8 cellular contexts compared by ENCODE assay signal in genomic region chr12:49342066-49342913, GRCh38. TPM values are rescaled to one million over a fixed set of nuclear protein-coding genes. Genes with fewer than 3 reads are reported as not detected.
DNase-seq lines count a peak whose midpoint lies in the region; ATAC-seq, FAIRE-seq and TF ChIP-seq lines count a peak whose summit lies in the region.

No MANE protein-coding gene starts in this region.

- no peak overlapping the region for H3K27ac Mint-ChIP-seq in memory B cell

- no peaks in the 10 kb centered on the region for H3K36me3 ChIP-seq in effector memory CD4-positive, alpha-beta T cell (ENCODE audit: control insufficient read depth, insufficient read depth, low read length)

- peak; percentile 98 for TF ChIP-seq CTCF in A549 (IDR thresholded peaks at IDR 0.05)

- peaks cover 41% of the 10 kb centered on the region for H3K4me1 ChIP-seq in A549
- H3K4me1 ChIP-seq in effector memory CD4-positive, alpha-beta T cell (ENCODE audit: control insufficient read depth, insufficient read depth, low read length, poor library complexity, severe bottlenecking), result peaks cover 54% of the 10 kb centered on the region

- H3K9me3 Mint-ChIP-seq in memory B cell, result no peaks in the 10 kb centered on the region

- peak overlapping the region; percentile 70 for H3K4me3 Mint-ChIP-seq in memory B cell

- CTCF ChIA-PET in A549 (lab: Yijun Ruan, JAX), result interaction anchor here (0.5 to 4.0 kb wide), 70 partner anchors 9 to 589 kb away, joined by 3 to 164 read pairs (median 5); partner anchors contain the start of genes KCNH3, PRPH, SPATS2 and TROAP

- ATAC-seq in A549 (peak; percentile 60 to 83), GM18867 (IDR thresholded peaks at IDR 0.05; ENCODE audit: unreplicated experiment) (peak; percentile 61), HG03442 (IDR thresholded peaks at IDR 0.05; ENCODE audit: unreplicated experiment) (peak; percentile 58), memory B cell (ENCODE audit: low read depth) (peak; percentile 63)

- no peak for FAIRE-seq in A549 (lab: Jason Lieb, UNC)

- peak; percentile 88 to 95 for DNase-seq in A549 (ENCODE audit: low read depth in 1 of 2, low spot score in 1 of 2)
- peak; percentile 79 for DNase-seq in NCI-H774 (lab: John Stamatoyannopoulos, UW)
- DNase-seq in activated CD8-positive, alpha-beta memory T cell treated with anti-CD3 and anti-CD28 coated beads for 24 hours, result peak; percentile 92
- peak; percentile 52 to 71 (median 56) for DNase-seq in effector memory CD4-positive, alpha-beta T cell
- DNase-seq in memory B cell (ENCODE audit: low spot score in 2 of 2), result peak; percentile 68 to 71
- peak; percentile 54 for DNase-seq in stimulated activated CD8-positive, alpha-beta memory T cell treated with anti-CD3 and anti-CD28 coated beads, Interleukin-12 subunit alpha, Interleukin-12 subunit beta, amount 100 ng/mL, for 1 hour (ENCODE audit: low read depth)

- no peaks in the 10 kb centered on the region for H3K36me3 Mint-ChIP-seq in memory B cell

- no peaks in the 10 kb centered on the region for H3K9me3 ChIP-seq in A549
- H3K9me3 ChIP-seq in effector memory CD4-positive, alpha-beta T cell (ENCODE audit: control insufficient read depth, low read length), result no peaks in the 10 kb centered on the region

- H3K27me3 ChIP-seq in effector memory CD4-positive, alpha-beta T cell (replicated peaks; ENCODE audit: control insufficient read depth, insufficient read depth, low read length, poor library complexity, severe bottlenecking), result peaks cover 34% of the 10 kb centered on the region

- TF ChIP-seq EP300 in A549 (IDR thresholded peaks at IDR 0.05), result no peak

- H3K27ac ChIP-seq in A549, result peak overlapping the region; percentile 72 to 86
- no peak overlapping the region for H3K27ac ChIP-seq in effector memory CD4-positive, alpha-beta T cell (ENCODE audit: insufficient read depth, low read length, poor library complexity, severe bottlenecking)

- POLR2A ChIA-PET in A549 (lab: Yijun Ruan, JAX), result interaction anchor here (0.7 to 2.8 kb wide), 5 partner anchors 10 to 76 kb away, joined by 3 to 17 read pairs (median 4); partner anchors contain the start of genes SPATS2 and TROAP

- TF ChIP-seq POLR2A in A549 (IDR thresholded peaks at IDR 0.05; ENCODE audit: low read length), result no peak

- peak overlapping the region; percentile 99 for H3K4me2 ChIP-seq in A549

- peak overlapping the region; percentile 48 for H3K4me3 ChIP-seq in A549
- H3K4me3 ChIP-seq in effector memory CD4-positive, alpha-beta T cell (ENCODE audit: insufficient read depth, low read depth, low read length, poor library complexity, severe bottlenecking), result peak overlapping the region; percentile 46

- 27% methylated on average over 58 of the region's 58 CpGs for WGBS in A549 (ENCODE audit: missing lambda C conversion rate)

- peaks cover 37% of the 10 kb centered on the region for H3K4me1 Mint-ChIP-seq in memory B cell

- H3K27me3 Mint-ChIP-seq in memory B cell, result peaks cover 21% of the 10 kb centered on the region

- peak; percentile 54 to 66 for TF ChIP-seq RAD21 in A549 (conservative IDR thresholded peaks at IDR 0.05 in 1 of 2, IDR thresholded peaks at IDR 0.05 in 1 of 2)

TF ChIP-seq in A549, 52 proteins besides CTCF, POLR2A, EP300 and RAD21 (continues in another document):
- peak; percentile 80 for TF ChIP-seq SMC3 (IDR thresholded peaks at IDR 0.05)
- no peak for TF ChIP-seq ESRRA (IDR thresholded peaks at IDR 0.05; ENCODE audit: borderline replicate concordance, low read length)
- TF ChIP-seq FOSL2 (IDR thresholded peaks at IDR 0.05), result no peak
- no peak for TF ChIP-seq FOSL2 (CRISPR knock-in tag; IDR thresholded peaks at IDR 0.05)
- no peak for TF ChIP-seq HOXB5 (CRISPR knock-in tag; IDR thresholded peaks at IDR 0.05)
- TF ChIP-seq NR3C1 (IDR thresholded peaks at IDR 0.05), result no peak
- no peak for TF ChIP-seq EHMT2 (IDR thresholded peaks at IDR 0.05; ENCODE audit: low read depth)
- no peak for TF ChIP-seq ZSCAN20 (CRISPR knock-in tag; IDR thresholded peaks at IDR 0.05)
- TF ChIP-seq RNF2 (IDR thresholded peaks at IDR 0.05; ENCODE audit: borderline replicate concordance, low read depth), result no peak
- TF ChIP-seq RCOR1 (IDR thresholded peaks at IDR 0.05; ENCODE audit: low read depth, low read length), result no peak
- TF ChIP-seq, protein P1, sequence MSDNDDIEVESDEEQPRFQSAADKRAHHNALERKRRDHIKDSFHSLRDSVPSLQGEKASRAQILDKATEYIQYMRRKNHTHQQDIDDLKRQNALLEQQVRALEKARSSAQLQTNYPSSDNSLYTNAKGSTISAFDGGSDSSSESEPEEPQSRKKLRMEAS (IDR thresholded peaks at IDR 0.05), result peak; percentile 1; the same call in 1 of the 2 replicates
- TF ChIP-seq USF2 (IDR thresholded peaks at IDR 0.05), result no peak
- TF ChIP-seq PHF8 (IDR thresholded peaks at IDR 0.05; ENCODE audit: borderline replicate concordance, low read depth), result no peak
- TF ChIP-seq HEYL (CRISPR knock-in tag; IDR thresholded peaks at IDR 0.05), result no peak
- no peak for TF ChIP-seq ELK1 (IDR thresholded peaks at IDR 0.05; ENCODE audit: low read depth, low read length)
- TF ChIP-seq MAFK (IDR thresholded peaks at IDR 0.05; ENCODE audit: partially characterized antibody), result peak; percentile 17
- no peak for TF ChIP-seq ZC3H11A (IDR thresholded peaks at IDR 0.05)

RNA-seq across cellular contexts. Expression of gene DNAJC22, which starts 4.4 kb away (rescaled TPM):
- polyA plus RNA-seq in A549 (2011; rRNA removed), result 35.5 and 40.5 TPM in 2 replicates
- polyA plus RNA-seq in A549 (2012; cell fraction: cytosol; rRNA removed), result 11.1 and 19.5 TPM in 2 replicates
- 9.9 and 10.0 TPM in 2 replicates for polyA plus RNA-seq in A549 (2012; cell fraction: nucleus; rRNA removed)
- polyA plus RNA-seq in A549 (2017; fragmentation: RNase III; extraction: RNeasy Plus Mini Kit Qiagen cat#74134 plus additional on column Dnase treatment), result 18.0 to 22.6 TPM (median 20.0 TPM) in 3 replicates
- polyA minus RNA-seq in A549 (2011; rRNA and poly(A)+ RNA removed), result 28.7 and 32.3 TPM in 2 replicates

RNA-seq across cellular contexts. Expression of gene C1QL4, which starts 5.3 kb away (rescaled TPM):
- 0.99 and 1.5 TPM in 2 replicates for polyA plus RNA-seq in A549 (2011; rRNA removed)
- polyA plus RNA-seq in A549 (2012; cell fraction: cytosol; rRNA removed), result 3.4 and 5.1 TPM in 2 replicates
- polyA plus RNA-seq in A549 (2012; cell fraction: nucleus; rRNA removed), result 5.8 and 8.4 TPM in 2 replicates
- polyA plus RNA-seq in A549 (2017; fragmentation: RNase III; extraction: RNeasy Plus Mini Kit Qiagen cat#74134 plus additional on column Dnase treatment), result 2.2 to 2.8 TPM (median 2.8 TPM) in 3 replicates
- polyA minus RNA-seq in A549 (2011; rRNA and poly(A)+ RNA removed), result 0.66 and 0.83 TPM in 2 replicates

RNA-seq across cellular contexts. Expression of gene TROAP, which starts 19.2 kb away (rescaled TPM):
- 50.0 and 56.4 TPM in 2 replicates for polyA plus RNA-seq in A549 (2011; rRNA removed)
- polyA plus RNA-seq in A549 (2012; cell fraction: cytosol; rRNA removed), result 108 and 115 TPM in 2 replicates
- 170 and 181 TPM in 2 replicates for polyA plus RNA-seq in A549 (2012; cell fraction: nucleus; rRNA removed)
- polyA plus RNA-seq in A549 (2017; fragmentation: RNase III; extraction: RNeasy Plus Mini Kit Qiagen cat#74134 plus additional on column Dnase treatment), result 49.3 to 59.3 TPM (median 55.5 TPM) in 3 replicates
- polyA minus RNA-seq in A549 (2011; rRNA and poly(A)+ RNA removed), result 41.0 and 46.7 TPM in 2 replicates

RNA-seq across cellular contexts. Expression of gene SPATS2, which starts 25.0 kb away (rescaled TPM):
- polyA plus RNA-seq in A549 (2011; rRNA removed) (154 and 175 TPM in 2 replicates), A549 (2017; fragmentation: RNase III; extraction: RNeasy Plus Mini Kit Qiagen cat#74134 plus additional on column Dnase treatment) (34.6 to 37.7 TPM (median 34.9 TPM) in 3 replicates)
- polyA plus RNA-seq in A549 (2012; cell fraction: cytosol; rRNA removed), result 35.2 and 38.6 TPM in 2 replicates
- 27.6 and 38.4 TPM in 2 replicates for polyA plus RNA-seq in A549 (2012; cell fraction: nucleus; rRNA removed)
- polyA minus RNA-seq in A549 (2011; rRNA and poly(A)+ RNA removed), result 90.6 and 109 TPM in 2 replicates

RNA-seq across cellular contexts. Expression of gene PRPH, which starts 47.3 kb away (rescaled TPM):
- polyA plus RNA-seq in A549 (2011; rRNA removed), result 1.7 and 2.0 TPM in 2 replicates
- 0.95 and 1.3 TPM in 2 replicates for polyA plus RNA-seq in A549 (2012; cell fraction: cytosol; rRNA removed)
- polyA plus RNA-seq in A549 (2012; cell fraction: nucleus; rRNA removed), result 0.72 and 1.3 TPM in 2 replicates
- polyA plus RNA-seq in A549 (2017; fragmentation: RNase III; extraction: RNeasy Plus Mini Kit Qiagen cat#74134 plus additional on column Dnase treatment), result 0.42 to 0.67 TPM (median 0.50 TPM) in 3 replicates
- polyA minus RNA-seq in A549 (2011; rRNA and poly(A)+ RNA removed), result 1.3 and 3.1 TPM in 2 replicates
